25 cellular contexts compared by ENCODE assay signal in the genomic region with DNA sequence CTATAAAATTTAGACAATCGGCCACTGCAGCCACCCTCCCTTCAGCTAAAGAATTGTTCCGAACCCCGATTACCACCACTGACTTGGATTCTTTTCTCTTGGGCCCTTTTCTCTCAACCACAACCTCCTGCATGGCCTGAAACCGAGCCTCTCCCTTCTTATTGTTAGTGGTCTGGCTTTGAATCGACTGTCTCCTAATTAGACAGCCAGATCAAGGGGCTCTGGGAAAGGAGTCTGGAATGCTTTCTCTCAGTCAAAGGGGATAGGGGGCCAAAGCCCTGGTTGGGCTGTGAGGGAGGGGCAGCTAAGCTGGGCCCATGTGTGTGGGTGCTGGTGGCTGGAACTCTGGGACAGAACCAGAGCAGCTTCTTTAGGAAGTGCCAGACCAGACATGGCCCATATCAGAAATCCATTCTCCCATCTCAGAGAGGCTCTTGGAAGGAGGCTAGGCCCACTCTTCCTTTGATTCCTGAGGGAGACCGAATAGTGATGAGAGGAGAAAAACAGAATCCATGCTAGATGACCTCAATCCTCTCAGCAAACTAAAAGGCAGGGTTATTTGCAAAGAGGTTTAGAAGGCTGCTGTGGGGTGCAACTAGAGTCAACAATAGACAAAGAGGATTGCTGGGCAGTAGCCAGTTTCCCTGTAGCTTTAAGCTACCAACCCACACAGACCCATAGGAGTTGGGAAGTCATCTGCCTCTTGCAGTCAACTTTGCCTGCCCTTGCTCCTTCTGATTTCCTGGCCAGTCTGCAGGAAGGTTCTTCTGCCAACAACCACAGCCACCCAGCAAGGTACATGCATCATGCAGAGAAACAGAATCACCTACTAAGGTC.
DNase-seq lines count a peak whose midpoint lies in the region; TF ChIP-seq lines count a peak whose summit lies in the region.
"Had no signal": no experiment of that assay in that cellular context is flagged by ENCODE, and none has a peak within 500 bp of the region (broad histone marks: within the 10 kb centered on the region; RNA-seq: fewer than 3 reads in every experiment).

No MANE protein-coding gene starts in this region.

- H3K4me1 ChIP-seq in neural progenitor cell, result peaks cover 51% of the 10 kb centered on the region
- H3K4me1 ChIP-seq: prostate gland, uterus had no signal

- DNase-seq in NCI-H146 (lab: John Stamatoyannopoulos, UW) (peak; percentile 8), NCI-H146 treated with DMSO at 0.1 percent for 48 hours (lab: John Stamatoyannopoulos, UW; ENCODE audit: unreplicated experiment) (no peak), foreskin melanocyte (peak; percentile 81), neural progenitor cell (ENCODE audit: low spot score) (peak; percentile 87), superior temporal gyrus (ENCODE audit: extremely low spot score) (peak; percentile 94), NOMO-1 treated with dmso at 0.1 percent for 144 hours (lab: John Stamatoyannopoulos, UW; ENCODE audit: unreplicated experiment) (no peak), NCI-H187 (lab: John Stamatoyannopoulos, UW) (no peak), NCI-H345 (lab: John Stamatoyannopoulos, UW) (no peak)
- DNase-seq: activated CD4-positive, alpha-beta T cell treated with anti-CD3 and anti-CD28 coated beads for 48 hours; activated gamma-delta T cell; activated T-cell treated with anti-CD3 and anti-CD28 coated beads, Interleukin-2, amount 50 U/mL, for 24 hours; CD4-positive, CD25-positive, alpha-beta regulatory T cell; cerebellar nuclear complex; DMS 273 treated with DMSO at 0.1 percent for 48 hours; H7; kidney; mucosa of descending colon; NCI-H1092; NCI-H2029 treated with DMSO at 0.1 percent for 48 hours; NCI-H226; nephron progenitor cell; stimulated activated naive CD4-positive, alpha-beta T cell treated with Interleukin-2 at 50 U/mL for 16 hours; uterus had no signal

- H3K27ac Mint-ChIP-seq in neural progenitor cell, result peak overlapping the region; percentile 53
- H3K27ac Mint-ChIP-seq: activated T-cell treated with anti-CD3 and anti-CD28 coated beads, Interleukin-2, amount 50 U/mL, for 24 hours; CD4-positive, CD25-positive, alpha-beta regulatory T cell; nephron progenitor cell had no signal

- H3K36me3 Mint-ChIP-seq in neural progenitor cell, result no peaks in the 10 kb centered on the region

- peaks cover 6% of the 10 kb centered on the region for H3K9me3 Mint-ChIP-seq in neural progenitor cell
- H3K9me3 Mint-ChIP-seq: CD4-positive, CD25-positive, alpha-beta regulatory T cell had no signal

- no peak overlapping the region for H2AFZ ChIP-seq in neural progenitor cell (replicated peaks)

- no peaks in the 10 kb centered on the region for H3K9me3 ChIP-seq in neural progenitor cell (ENCODE audit: low read depth)
- H3K9me3 ChIP-seq: mucosa of descending colon, prostate gland, uterus had no signal

- H3K4me1 Mint-ChIP-seq in neural progenitor cell, result peaks cover 18% of the 10 kb centered on the region
- H3K4me1 Mint-ChIP-seq: nephron progenitor cell had no signal

- no peak overlapping the region for H3K4me3 Mint-ChIP-seq in neural progenitor cell
- H3K4me3 Mint-ChIP-seq: activated T-cell treated with anti-CD3 and anti-CD28 coated beads, Interleukin-2, amount 50 U/mL, for 24 hours; CD4-positive, CD25-positive, alpha-beta regulatory T cell; nephron progenitor cell had no signal

- H3K27ac ChIP-seq in neural progenitor cell, result peak overlapping the region; percentile 74
- H3K27ac ChIP-seq: 22Rv1, prostate gland, uterus had no signal

- no peaks in the 10 kb centered on the region for H3K36me3 ChIP-seq in neural progenitor cell
- H3K36me3 ChIP-seq: prostate gland, uterus had no signal

- peaks cover 15% of the 10 kb centered on the region for H4K20me1 ChIP-seq in neural progenitor cell (ENCODE audit: low read depth)

- no peaks in the 10 kb centered on the region for H3K79me2 ChIP-seq in neural progenitor cell (ENCODE audit: low read depth)

- H3K9ac ChIP-seq in neural progenitor cell, result no peak overlapping the region

- H3K4me3 ChIP-seq in neural progenitor cell, result peak overlapping the region; percentile 10
- H3K4me3 ChIP-seq: mucosa of descending colon, prostate gland, uterus had no signal

- peak overlapping the region; percentile 69 for H3K4me2 ChIP-seq in neural progenitor cell

- no peaks in the 10 kb centered on the region for H3K27me3 ChIP-seq in neural progenitor cell
- H3K27me3 ChIP-seq: uterus had no signal

- no peaks in the 10 kb centered on the region for H3K27me3 Mint-ChIP-seq in neural progenitor cell (ENCODE audit: insufficient read depth, low read depth)
- H3K27me3 Mint-ChIP-seq: activated T-cell treated with anti-CD3 and anti-CD28 coated beads, Interleukin-2, amount 50 U/mL, for 24 hours had no signal

- no peak for TF ChIP-seq CTCF in neural progenitor cell (IDR thresholded peaks at IDR 0.05)

- H3F3A ChIP-seq in neural progenitor cell (ENCODE audit: low read depth), result peaks cover 38% of the 10 kb centered on the region

Comparison
In these comparisons a context has a peak if more than half of its experiments do, and no peak if none do; other contexts are left out.
1. DNase-seq: peak in NCI-H146 (single experiment), foreskin melanocyte (single experiment), neural progenitor cell (single experiment) and superior temporal gyrus (single experiment); none in NCI-H146 treated with DMSO at 0.1 percent for 48 hours (single experiment), NOMO-1 treated with dmso at 0.1 percent for 144 hours (single experiment), NCI-H187 (0 of 2) and NCI-H345 (single experiment).